ENCODE assay signal across 1 cellular context in the genomic region with DNA sequence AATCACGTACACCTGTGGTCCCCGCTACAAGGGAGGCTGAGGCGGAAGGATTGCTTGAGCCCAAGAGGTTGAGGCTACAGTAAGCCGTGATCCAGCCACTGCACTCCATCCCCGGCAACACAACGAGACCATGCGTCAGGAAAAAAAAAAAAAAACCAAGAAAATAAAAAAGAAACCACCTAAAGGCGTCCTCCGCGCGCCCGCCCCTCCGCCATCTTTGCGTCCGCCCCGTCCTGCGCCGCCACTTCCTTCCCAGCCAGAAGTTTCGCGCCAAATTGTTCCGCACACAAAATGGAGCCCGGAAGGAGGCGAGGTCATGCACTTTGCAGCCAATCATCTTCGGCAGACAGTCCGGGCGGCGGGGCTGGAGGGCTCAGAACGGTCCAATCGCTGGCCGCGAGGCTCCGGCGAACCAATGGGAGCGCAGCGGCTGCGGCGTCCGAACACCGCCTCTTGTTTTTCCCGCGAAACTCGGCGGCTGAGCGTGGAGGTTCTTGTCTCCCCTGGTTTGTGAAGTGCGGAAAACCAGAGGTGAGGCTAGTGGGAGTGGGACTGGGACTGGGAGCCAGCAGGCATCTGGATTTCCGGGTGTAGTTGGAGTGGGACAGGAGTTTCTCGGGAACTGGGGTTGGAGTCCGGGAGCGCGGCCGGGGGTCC.
A peak's percentile ranks its signal among the peaks of the same experiment; 100 is the strongest.
TF ChIP-seq lines count a peak whose summit lies in the region.

A gene (plus strand): TSS at position 463 of the 657 bp plus-strand sequence. CDS start 299 bp downstream, outside the sequence.

TF ChIP-seq in HCT116, 20 proteins besides CTCF, POLR2A, EP300 and RAD21 (continued from another document):
- TF ChIP-seq ELF1 (IDR thresholded peaks at IDR 0.05; ENCODE audit: borderline replicate concordance, low read depth) (peak; percentile 73), SRF (IDR thresholded peaks at IDR 0.05; ENCODE audit: low read depth) (no peak), SP1 (IDR thresholded peaks at IDR 0.05; ENCODE audit: low read depth) (peak; percentile 92), EZH2 (IDR thresholded peaks at IDR 0.05) (no peak), ZFX (IDR thresholded peaks at IDR 0.05) (peak; percentile 43), EGR1 (IDR thresholded peaks at IDR 0.05; ENCODE audit: low read depth) (0 out of 2 replicates have a peak, but pooled peaks have one; percentile 40), ZNF274 (IDR thresholded peaks at IDR 0.05; ENCODE audit: low read depth, low read length) (no peak), JUND (IDR thresholded peaks at IDR 0.05) (no peak)
- TF ChIP-seq, protein P1, sequence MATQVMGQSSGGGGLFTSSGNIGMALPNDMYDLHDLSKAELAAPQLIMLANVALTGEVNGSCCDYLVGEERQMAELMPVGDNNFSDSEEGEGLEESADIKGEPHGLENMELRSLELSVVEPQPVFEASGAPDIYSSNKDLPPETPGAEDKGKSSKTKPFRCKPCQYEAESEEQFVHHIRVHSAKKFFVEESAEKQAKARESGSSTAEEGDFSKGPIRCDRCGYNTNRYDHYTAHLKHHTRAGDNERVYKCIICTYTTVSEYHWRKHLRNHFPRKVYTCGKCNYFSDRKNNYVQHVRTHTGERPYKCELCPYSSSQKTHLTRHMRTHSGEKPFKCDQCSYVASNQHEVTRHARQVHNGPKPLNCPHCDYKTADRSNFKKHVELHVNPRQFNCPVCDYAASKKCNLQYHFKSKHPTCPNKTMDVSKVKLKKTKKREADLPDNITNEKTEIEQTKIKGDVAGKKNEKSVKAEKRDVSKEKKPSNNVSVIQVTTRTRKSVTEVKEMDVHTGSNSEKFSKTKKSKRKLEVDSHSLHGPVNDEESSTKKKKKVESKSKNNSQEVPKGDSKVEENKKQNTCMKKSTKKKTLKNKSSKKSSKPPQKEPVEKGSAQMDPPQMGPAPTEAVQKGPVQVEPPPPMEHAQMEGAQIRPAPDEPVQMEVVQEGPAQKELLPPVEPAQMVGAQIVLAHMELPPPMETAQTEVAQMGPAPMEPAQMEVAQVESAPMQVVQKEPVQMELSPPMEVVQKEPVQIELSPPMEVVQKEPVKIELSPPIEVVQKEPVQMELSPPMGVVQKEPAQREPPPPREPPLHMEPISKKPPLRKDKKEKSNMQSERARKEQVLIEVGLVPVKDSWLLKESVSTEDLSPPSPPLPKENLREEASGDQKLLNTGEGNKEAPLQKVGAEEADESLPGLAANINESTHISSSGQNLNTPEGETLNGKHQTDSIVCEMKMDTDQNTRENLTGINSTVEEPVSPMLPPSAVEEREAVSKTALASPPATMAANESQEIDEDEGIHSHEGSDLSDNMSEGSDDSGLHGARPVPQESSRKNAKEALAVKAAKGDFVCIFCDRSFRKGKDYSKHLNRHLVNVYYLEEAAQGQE (IDR thresholded peaks at IDR 0.05; ENCODE audit: low read depth) = no peak
- TF ChIP-seq, protein P2, sequence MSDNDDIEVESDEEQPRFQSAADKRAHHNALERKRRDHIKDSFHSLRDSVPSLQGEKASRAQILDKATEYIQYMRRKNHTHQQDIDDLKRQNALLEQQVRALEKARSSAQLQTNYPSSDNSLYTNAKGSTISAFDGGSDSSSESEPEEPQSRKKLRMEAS (IDR thresholded peaks at IDR 0.05) = peak; percentile 43; the same call in 1 of the 2 replicates
TF ChIP-seq in HCT116: peak in this region for 9.
